ENCODE assay signal across 8 cellular contexts in genomic region chr6:75282706-75283105, GRCh38. TPM values are rescaled to one million over a fixed set of nuclear protein-coding genes. Genes with fewer than 3 reads are reported as not detected.
DNase-seq lines count a peak whose midpoint lies in the region; ATAC-seq and TF ChIP-seq lines count a peak whose summit lies in the region.

No MANE protein-coding gene starts in this region.

- no peaks in the 10 kb centered on the region for H3F3A ChIP-seq in GM23248 (ENCODE audit: insufficient read depth)

- peak overlapping the region; percentile 91 for H3K9ac ChIP-seq in GM23248

- intact Hi-C loops in ascending aorta (cut with DNase I): loop anchor here (5.0 kb wide), 1 partner anchor 320 kb away; the partner anchor contains the start of gene SENP6
- intact Hi-C loops in lower lobe of right lung (cut with DNase I): no loop called here

- WGBS in GM23248 (ENCODE audit: low coverage in 1 of 2, low lambda C conversion rate in 2 of 2, missing lambda C conversion rate in 2 of 2), 2 experiments: 8 to 14% methylated on average over 2 of the region's 2 CpGs

- H3K9me2 ChIP-seq in GM23248 (ENCODE audit: insufficient read depth): no peaks in the 10 kb centered on the region

- H3K9me3 ChIP-seq in AG04450 (ENCODE audit: control insufficient read depth, insufficient read depth, low read length): no peaks in the 10 kb centered on the region; the same call in 1 of the 2 replicates
- H3K9me3 ChIP-seq in GM23248 (ENCODE audit: low read depth): no peaks in the 10 kb centered on the region
- no peaks in the 10 kb centered on the region for H3K9me3 ChIP-seq in ascending aorta
- H3K9me3 ChIP-seq in lower lobe of right lung: no peaks in the 10 kb centered on the region

- no peak for ATAC-seq in lower lobe of right lung
- no peak for ATAC-seq in HG02678 (IDR thresholded peaks at IDR 0.05; ENCODE audit: unreplicated experiment)

- H3K79me2 ChIP-seq in GM23248 (ENCODE audit: insufficient read depth): peaks cover 77% of the 10 kb centered on the region

- H3K27me3 ChIP-seq in AG04450 (ENCODE audit: control insufficient read depth, insufficient read depth, low read length): no peaks in the 10 kb centered on the region
- H3K27me3 ChIP-seq in GM23248 (replicated peaks; ENCODE audit: insufficient read depth): no peaks in the 10 kb centered on the region
- H3K27me3 ChIP-seq in ascending aorta: no peaks in the 10 kb centered on the region
- H3K27me3 ChIP-seq in lower lobe of right lung (ENCODE audit: low read depth): no peaks in the 10 kb centered on the region

- H3K4me1 ChIP-seq in GM23248 (ENCODE audit: insufficient read depth) (peaks cover 51% of the 10 kb centered on the region), ascending aorta (peaks cover 3 to 30% of the 10 kb centered on the region in 2 donors), lower lobe of right lung (peaks cover 59% of the 10 kb centered on the region)

- no peak for TF ChIP-seq CTCF in AG04450 (IDR thresholded peaks at IDR 0.05; ENCODE audit: low read depth, low read length)
- no peak for TF ChIP-seq CTCF in ascending aorta (IDR thresholded peaks at IDR 0.05)
- TF ChIP-seq CTCF in lower lobe of right lung (IDR thresholded peaks at IDR 0.05): no peak

- POLR2A ChIA-PET in AG04450 (lab: Yijun Ruan, JAX): no interaction called here

- CTCF ChIA-PET in AG04450 (lab: Charles Lee): interaction anchor here (0.9 to 8.0 kb wide), 3 partner anchors 16 to 264 kb away, joined by 3 to 62 read pairs (median 3); no protein-coding TSS in a partner anchor

- H3K36me3 ChIP-seq in GM23248 (ENCODE audit: low read depth): no peaks in the 10 kb centered on the region
- no peaks in the 10 kb centered on the region for H3K36me3 ChIP-seq in ascending aorta
- no peaks in the 10 kb centered on the region for H3K36me3 ChIP-seq in lower lobe of right lung

- H3K4me3 ChIP-seq in AG04450 (ENCODE audit: low read depth, low read length) (peak overlapping the region; percentile 96), GM23248 (peak overlapping the region; percentile 83), ascending aorta (peak overlapping the region; percentile 93 to 97), lower lobe of right lung (peak overlapping the region; percentile 81)

- in situ Hi-C loops in GM23248 (cut with MboI): no loop called here

- no peak overlapping the region for H2AFZ ChIP-seq in GM23248

- H3K4me2 ChIP-seq in GM23248 (ENCODE audit: unreplicated experiment): peak overlapping the region; percentile 96

- no peak overlapping the region for H3K27ac ChIP-seq in AG04450 (ENCODE audit: low read depth, low read length)
- no peak overlapping the region for H3K27ac ChIP-seq in GM23248
- no peak overlapping the region for H3K27ac ChIP-seq in ascending aorta
- H3K27ac ChIP-seq in lower lobe of right lung: no peak overlapping the region

- H4K20me1 ChIP-seq in GM23248 (ENCODE audit: insufficient read depth): 0 out of 2 replicates have a peak, but pooled peaks cover 8% of the 10 kb centered on the region

- DNase-seq in AG04450 (ENCODE audit: low read depth, low spot score) (no peak), GM23248 (peak; percentile 67), ascending aorta (ENCODE audit: low spot score in 2 of 2) (no peak), lower lobe of right lung (no peak), NCI-H2171 (lab: John Stamatoyannopoulos, UW) (no peak)
- DNase-seq in stimulated activated CD4-positive, alpha-beta T cell treated with anti-CD3 and anti-CD28 coated beads, Interleukin-4, amount 100 ng/mL, for 24 hours: no peak
- no peak for DNase-seq in activated CD4-positive, alpha-beta T cell treated with anti-CD3 and anti-CD28 coated beads, Interleukin-2, amount 50 U/mL, for 1 hour

RNA-seq across cellular contexts. Expression of gene TMEM30A, which starts 1.9 kb away (rescaled TPM):
- polyA plus RNA-seq in AG04450 (2011; rRNA removed) (65.6 and 75.0 TPM in 2 replicates), GM23248 (2016; fragmentation: Nextera tagmentation; extraction: Ambion mirVana) (118 and 125 TPM in 2 replicates)
- polyA minus RNA-seq in AG04450 (2011; rRNA and poly(A)+ RNA removed): 29.9 and 84.7 TPM in 2 replicates
- 150 and 152 TPM in 2 replicates for total RNA-seq in GM23248 (2014; rRNA removed; shearing (Covaris generic))
- total RNA-seq in ascending aorta (54.8 TPM), lower lobe of right lung (178 TPM)

RNA-seq across cellular contexts. Expression of gene COX7A2, which starts 39.1 kb away (rescaled TPM):
- polyA plus RNA-seq in AG04450 (2011; rRNA removed) (235 and 263 TPM in 2 replicates), GM23248 (2016; fragmentation: Nextera tagmentation; extraction: Ambion mirVana) (666 and 696 TPM in 2 replicates)
- 22.2 and 38.8 TPM in 2 replicates for polyA minus RNA-seq in AG04450 (2011; rRNA and poly(A)+ RNA removed)
- total RNA-seq in GM23248 (2014; rRNA removed; shearing (Covaris generic)): 166 and 545 TPM in 2 replicates
- total RNA-seq in ascending aorta (360 TPM), lower lobe of right lung (267 TPM)
